Comparison of ENCODE assay signal across 20 cellular contexts in the genomic region with DNA sequence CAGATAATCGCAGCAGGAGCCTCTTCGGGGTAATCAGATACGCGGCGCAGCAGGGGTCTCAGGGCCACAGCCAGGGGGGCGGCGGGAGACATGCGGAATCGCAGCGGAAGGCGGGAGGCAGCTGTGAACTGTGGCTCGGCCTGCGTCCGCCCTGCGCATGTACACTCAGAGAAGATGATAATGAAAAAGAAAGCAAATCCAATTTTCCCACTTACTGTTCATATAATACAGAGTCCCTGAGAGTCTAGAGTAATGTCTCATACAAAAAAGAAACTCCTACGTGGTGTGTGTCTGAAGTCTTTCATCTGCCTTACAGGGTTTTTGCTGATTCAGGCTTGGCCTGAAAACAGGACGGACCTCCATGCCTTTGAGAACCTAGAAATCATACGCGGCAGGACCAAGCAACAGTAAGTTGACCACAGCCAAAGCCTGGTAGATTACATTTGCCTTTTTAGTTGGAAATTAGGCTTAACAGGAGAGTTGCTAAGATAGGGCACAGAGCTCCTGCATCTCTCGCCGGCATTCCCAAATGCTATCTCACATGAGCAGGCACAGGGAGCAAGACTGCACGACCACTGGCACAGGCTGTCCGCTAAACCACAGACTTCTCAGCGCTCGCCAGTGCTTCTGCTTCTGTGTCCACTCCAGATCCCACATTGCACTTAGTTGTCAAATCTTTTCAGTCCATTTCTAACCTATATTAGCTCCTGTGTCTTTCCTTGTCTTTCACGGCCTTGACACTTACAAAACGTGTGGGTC.
DNase-seq lines count a peak whose midpoint lies in the region; ATAC-seq and TF ChIP-seq lines count a peak whose summit lies in the region.
"Had no signal": no experiment of that assay in that cellular context is flagged by ENCODE, and none has a peak within 500 bp of the region (broad histone marks: within the 10 kb centered on the region; RNA-seq: fewer than 3 reads in every experiment).

No MANE protein-coding gene starts in this region.

- ATAC-seq in GM23338, result peak; percentile 23; the same call in 2 of the 3 replicates
- ATAC-seq in left cardiac atrium, result peak; percentile 63 to 73
- ATAC-seq in GM19035 (IDR thresholded peaks at IDR 0.05; ENCODE audit: unreplicated experiment), result no peak
- no peak for ATAC-seq in GM18907 (IDR thresholded peaks at IDR 0.05; ENCODE audit: unreplicated experiment)
- no peak for ATAC-seq in GM19467 (IDR thresholded peaks at IDR 0.05; ENCODE audit: unreplicated experiment)

- H4K91ac ChIP-seq in H9 (ENCODE audit: insufficient read length, low read depth, low read length), result no peak overlapping the region

- H3K79me1 ChIP-seq in H9 (ENCODE audit: insufficient read depth, low read depth, low read length, poor library complexity, severe bottlenecking), result no peaks in the 10 kb centered on the region

- H3K4me1 Mint-ChIP-seq in GM23338 (peaks cover 19% of the 10 kb centered on the region), osteocyte (ENCODE audit: unreplicated experiment) (peaks cover 23% of the 10 kb centered on the region), H9 (peaks cover 11 to 12% of the 10 kb centered on the region in 2 experiments)
- H3K4me1 Mint-ChIP-seq: naive B cell had no signal

- no peak overlapping the region for H2BK20ac ChIP-seq in H9 (ENCODE audit: low read depth, low read length, poor library complexity, severe bottlenecking)

- no peak overlapping the region for H4K8ac ChIP-seq in H9 (replicated peaks; ENCODE audit: insufficient read length, low read depth, low read length)

- H3K27ac ChIP-seq in GM23338 (ENCODE audit: low read depth) (no peak overlapping the region), H9 (ENCODE audit: insufficient read length, low read depth, low read length) (no peak overlapping the region)
- H3K27ac ChIP-seq: SK-N-MC had no signal

- H2BK120ac ChIP-seq in H9 (ENCODE audit: low read depth, low read length, poor library complexity, severe bottlenecking), result no peak overlapping the region

- no peak overlapping the region for H3K56ac ChIP-seq in H9 (ENCODE audit: insufficient read length, low read depth, low read length)

- H3K27ac Mint-ChIP-seq in GM23338 (peak overlapping the region; percentile 50; the same call in 1 of the 2 replicates), osteocyte (ENCODE audit: unreplicated experiment) (peak overlapping the region; percentile 85), H9 (peak overlapping the region in 1 of 3 experiments; percentile 77; a peak in 2 of 7 replicates)
- H3K27ac Mint-ChIP-seq: CD4-positive, alpha-beta T cell had no signal

- H3K4me3 ChIP-seq in GM23338, result no peak overlapping the region
- H3K4me3 ChIP-seq: lung, SK-N-MC had no signal

- no CpG with 5 or more reads among the region's 27 CpGs for WGBS in H9 (ENCODE audit: extremely low coverage, insufficient read length, low lambda C conversion rate)

- no peak overlapping the region for H2AFZ ChIP-seq in GM23338
- H2AFZ ChIP-seq in H9 (ENCODE audit: low read length), result no peak overlapping the region

- H3K9me3 ChIP-seq in H9 (ENCODE audit: control insufficient read depth, low read depth, low read length), result no peaks in the 10 kb centered on the region

- no peak overlapping the region for H3T11ph ChIP-seq in H9 (ENCODE audit: low read length)

- H3K4me3 Mint-ChIP-seq in GM23338 (no peak overlapping the region), osteocyte (ENCODE audit: unreplicated experiment) (peak overlapping the region; percentile 47), H9 (no peak overlapping the region)
- H3K4me3 Mint-ChIP-seq: CD4-positive, alpha-beta T cell; naive B cell had no signal

- H3K36me3 ChIP-seq in GM23338 (ENCODE audit: insufficient read depth), result no peaks in the 10 kb centered on the region

- no peak overlapping the region for H2BK15ac ChIP-seq in H9 (ENCODE audit: low read depth, low read length)

- peaks cover 9% of the 10 kb centered on the region; the same call in 1 of the 2 replicates for H3K4me1 ChIP-seq in GM23338 (ENCODE audit: insufficient read depth)
- H3K4me1 ChIP-seq in H9 (ENCODE audit: insufficient read depth, low read length), result no peaks in the 10 kb centered on the region; the same call in 1 of the 2 replicates

- H3K36me3 Mint-ChIP-seq in GM23338 (ENCODE audit: low read depth) (no peaks in the 10 kb centered on the region; the same call in 2 of the 3 replicates), osteocyte (ENCODE audit: unreplicated experiment) (peaks cover 73% of the 10 kb centered on the region), H9 (ENCODE audit: insufficient read depth in 1 of 3, low read depth in 3 of 3) (no peaks in the 10 kb centered on the region; a peak in 1 of 7 replicates)
- H3K36me3 Mint-ChIP-seq: naive B cell had no signal

- H2AK5ac ChIP-seq in H9 (ENCODE audit: insufficient read length, low read length), result no peak overlapping the region

- H4K20me1 ChIP-seq in GM23338 (replicated peaks; ENCODE audit: insufficient read depth) (no peaks in the 10 kb centered on the region), H9 (ENCODE audit: control insufficient read depth, insufficient read depth, insufficient read length) (no peaks in the 10 kb centered on the region)

- H3K27me3 ChIP-seq in GM23338 (ENCODE audit: insufficient read depth) (no peaks in the 10 kb centered on the region), H9 (ENCODE audit: insufficient read depth, low read length) (no peaks in the 10 kb centered on the region)

- no peak for TF ChIP-seq CTCF in GM23338 (conservative IDR thresholded peaks at IDR 0.05; ENCODE audit: low read depth in 2 of 2)
- no peak for TF ChIP-seq CTCF in osteocyte (IDR thresholded peaks at IDR 0.05)
- TF ChIP-seq CTCF in H9 (conservative IDR thresholded peaks at IDR 0.05), result no peak

- H3K23me2 ChIP-seq in H9 (ENCODE audit: insufficient read length, low read depth, low read length, poor library complexity, severe bottlenecking), result no peaks in the 10 kb centered on the region

- no peak overlapping the region for H3K9ac ChIP-seq in H9 (ENCODE audit: extremely low read depth, insufficient read length, low read length)

- no peak overlapping the region; the same call in 1 of the 2 replicates for H3K14ac ChIP-seq in H9 (ENCODE audit: insufficient read depth, low read length)

- no peak overlapping the region for H3K4ac ChIP-seq in H9 (ENCODE audit: low read depth, low read length)

- H3F3A ChIP-seq in GM23338 (replicated peaks; ENCODE audit: low read depth), result no peaks in the 10 kb centered on the region

- H3K18ac ChIP-seq in H9 (ENCODE audit: insufficient read length, low read depth, low read length), result no peak overlapping the region

- H3K23ac ChIP-seq in H9 (ENCODE audit: insufficient read length, low read depth, low read length), result no peak overlapping the region

- H3K4me2 ChIP-seq in GM23338 (0 out of 2 replicates have a peak overlapping the region, but pooled peaks have one; percentile 41), H9 (ENCODE audit: insufficient read depth, insufficient read length, low read length) (no peak overlapping the region)

- no peak overlapping the region for H2BK5ac ChIP-seq in H9 (ENCODE audit: insufficient read length, low read length)

- H3K79me2 ChIP-seq in GM23338 (replicated peaks; ENCODE audit: insufficient read depth) (no peaks in the 10 kb centered on the region), H9 (ENCODE audit: insufficient read depth, low read length) (no peaks in the 10 kb centered on the region)

- H3K9me3 Mint-ChIP-seq in GM23338 (no peaks in the 10 kb centered on the region), osteocyte (ENCODE audit: unreplicated experiment) (no peaks in the 10 kb centered on the region), H9 (no peaks in the 10 kb centered on the region)
- H3K9me3 Mint-ChIP-seq: CD4-positive, alpha-beta T cell had no signal

- H4K5ac ChIP-seq in H9 (ENCODE audit: insufficient read length, low read depth, low read length), result no peak overlapping the region

- H3K9me2 ChIP-seq in GM23338 (ENCODE audit: insufficient read depth), result no peaks in the 10 kb centered on the region

- intact Hi-C loops in left cardiac atrium (cut with DNase I), result no loop called here

- DNase-seq in GM23338 (ENCODE audit: low spot score), result no peak
- peak; percentile 27 for DNase-seq in amniotic epithelial cell (ENCODE audit: low read depth)
- peak; percentile 38 for DNase-seq in left cardiac atrium
- DNase-seq in osteocyte (ENCODE audit: extremely low spot score, unreplicated experiment), result no peak
- no peak for DNase-seq in H9
- DNase-seq: activated naive CD4-positive, alpha-beta T cell treated with anti-CD3 and anti-CD28 coated beads, Interleukin-2, amount 50 U/mL, for 16 hours; activated T-cell treated with anti-CD3 and anti-CD28 coated beads for 4 hours; caudate nucleus; CD4-positive, alpha-beta T cell; DMS79; foreskin fibroblast; naive B cell; NCI-H1694; NCI-H526; stimulated activated CD4-positive, alpha-beta T cell treated with anti-CD3 and anti-CD28 coated beads, Interleukin-1b, Interleukin-23, amount 100 ng/mL, for 48 hours had no signal

- peaks cover 3% of the 10 kb centered on the region for H3K27me3 Mint-ChIP-seq in GM23338 (ENCODE audit: insufficient read depth, low read depth, poor library complexity)
- no peaks in the 10 kb centered on the region for H3K27me3 Mint-ChIP-seq in osteocyte (ENCODE audit: unreplicated experiment)
- peaks cover 2% of the 10 kb centered on the region; the same call in 1 of the 2 replicates for H3K27me3 Mint-ChIP-seq in H9 (ENCODE audit: low read depth)

- H2BK12ac ChIP-seq in H9 (ENCODE audit: insufficient read length, low read depth, low read length), result no peak overlapping the region

TF ChIP-seq in GM23338, 12 proteins besides CTCF, POLR2A, EP300 and RAD21 (continues in another document):
- TF ChIP-seq JUNB (IDR thresholded peaks at IDR 0.05; ENCODE audit: unreplicated experiment), result no peak
- no peak for TF ChIP-seq STAT1 (IDR thresholded peaks at IDR 0.05; ENCODE audit: unreplicated experiment)
- no peak for TF ChIP-seq ZNF114 (CRISPR knock-in tag; IDR thresholded peaks at IDR 0.05)
- no peak for TF ChIP-seq EZH2 (IDR thresholded peaks at IDR 0.05; ENCODE audit: low read depth, unreplicated experiment)
- TF ChIP-seq ZNF331 (CRISPR knock-in tag; IDR thresholded peaks at IDR 0.05; ENCODE audit: low read depth), result no peak
- TF ChIP-seq EZH2phosphoT487 (IDR thresholded peaks at IDR 0.05; ENCODE audit: unreplicated experiment), result no peak
- TF ChIP-seq, protein P1, sequence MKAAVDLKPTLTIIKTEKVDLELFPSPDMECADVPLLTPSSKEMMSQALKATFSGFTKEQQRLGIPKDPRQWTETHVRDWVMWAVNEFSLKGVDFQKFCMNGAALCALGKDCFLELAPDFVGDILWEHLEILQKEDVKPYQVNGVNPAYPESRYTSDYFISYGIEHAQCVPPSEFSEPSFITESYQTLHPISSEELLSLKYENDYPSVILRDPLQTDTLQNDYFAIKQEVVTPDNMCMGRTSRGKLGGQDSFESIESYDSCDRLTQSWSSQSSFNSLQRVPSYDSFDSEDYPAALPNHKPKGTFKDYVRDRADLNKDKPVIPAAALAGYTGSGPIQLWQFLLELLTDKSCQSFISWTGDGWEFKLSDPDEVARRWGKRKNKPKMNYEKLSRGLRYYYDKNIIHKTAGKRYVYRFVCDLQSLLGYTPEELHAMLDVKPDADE (IDR thresholded peaks at IDR 0.05), result no peak
- no peak for TF ChIP-seq POLR2AphosphoS5 (IDR thresholded peaks at IDR 0.05; ENCODE audit: low read depth)
- TF ChIP-seq NANOG (IDR thresholded peaks at IDR 0.05; ENCODE audit: borderline replicate concordance), result no peak

Comparison
In these comparisons a context has a peak if more than half of its experiments do, and no peak if none do; other contexts are left out.
1. ATAC-seq: peak in GM23338 (single experiment) and left cardiac atrium (2 of 2); none in GM19035 (single experiment), GM18907 (single experiment) and GM19467 (single experiment).
2. DNase-seq: peak in amniotic epithelial cell (single experiment) and left cardiac atrium (single experiment); none in GM23338 (single experiment), osteocyte (single experiment) and H9 (single experiment).